Comparison of ENCODE assay signal across 9 cellular contexts in genomic region chr10:104642311-104643022, GRCh38. TPM values are rescaled to one million over a fixed set of nuclear protein-coding genes. Genes with fewer than 3 reads are reported as not detected.
A peak's percentile ranks its signal among the peaks of the same experiment; 100 is the strongest.
DNase-seq lines count a peak whose midpoint lies in the region; ATAC-seq and TF ChIP-seq lines count a peak whose summit lies in the region.
"Had no signal": no experiment of that assay in that cellular context is flagged by ENCODE, and none has a peak within 500 bp of the region (broad histone marks: within the 10 kb centered on the region; RNA-seq: fewer than 3 reads in every experiment).

No MANE protein-coding gene starts in this region.

- peak; percentile 49 to 66 for DNase-seq in activated T-cell treated with anti-CD3 and anti-CD28 coated beads, Interleukin-2, amount 50 U/mL, for 48 hours
- DNase-seq in activated T-cell treated with anti-CD3 and anti-CD28 coated beads for 4 hours (no peak), astrocyte of the hippocampus (ENCODE audit: low read depth, low spot score) (peak; percentile 82), inferior parietal cortex (ENCODE audit: extremely low spot score) (peak; percentile 69), superior temporal gyrus (ENCODE audit: extremely low spot score) (peak; percentile 74), gastrocnemius medialis (no peak), MM.1S (no peak)
- DNase-seq: naive thymus-derived CD4-positive, alpha-beta T cell had no signal

- H3K9me2 ChIP-seq in MM.1S (replicated peaks; ENCODE audit: insufficient read depth, low read length) = no peaks in the 10 kb centered on the region

- no peaks in the 10 kb centered on the region for H3K79me2 ChIP-seq in MM.1S (ENCODE audit: low read length)

- TF ChIP-seq POLR2A in gastrocnemius medialis (IDR thresholded peaks at IDR 0.05) = no peak

- no peak overlapping the region for H3K4me3 ChIP-seq in gastrocnemius medialis
- no peak overlapping the region for H3K4me3 ChIP-seq in MM.1S (ENCODE audit: low read length)

- ATAC-seq in gastrocnemius medialis = no peak
- no peak for ATAC-seq in HG02798 (IDR thresholded peaks at IDR 0.05; ENCODE audit: poor library complexity, unreplicated experiment)
- ATAC-seq: naive thymus-derived CD4-positive, alpha-beta T cell had no signal

- no peaks in the 10 kb centered on the region for H3F3A ChIP-seq in MM.1S (ENCODE audit: insufficient read depth, low read length)

- no peaks in the 10 kb centered on the region for H3K9me3 ChIP-seq in gastrocnemius medialis
- no peaks in the 10 kb centered on the region for H3K9me3 ChIP-seq in MM.1S (replicated peaks; ENCODE audit: insufficient read depth, low read length)

- no peaks in the 10 kb centered on the region for H3K36me3 ChIP-seq in gastrocnemius medialis
- H3K36me3 ChIP-seq in MM.1S (replicated peaks; ENCODE audit: insufficient read depth, low read length) = no peaks in the 10 kb centered on the region

- no peak overlapping the region for H3K9ac ChIP-seq in MM.1S (ENCODE audit: low read length)

- H3K27ac ChIP-seq in gastrocnemius medialis (no peak overlapping the region), MM.1S (ENCODE audit: low read length) (no peak overlapping the region)

- in situ Hi-C loops in gastrocnemius medialis (cut with MboI; ENCODE audit: low sequenced_read_pairs in 4 of 4) = no loop called here

- H3K27me3 ChIP-seq in gastrocnemius medialis (peaks cover 23 to 46% (median 40%) of the 10 kb centered on the region in 3 donors), MM.1S (replicated peaks; ENCODE audit: insufficient read depth, low read length) (peaks cover 16% of the 10 kb centered on the region)

- H4K20me1 ChIP-seq in MM.1S (ENCODE audit: insufficient read depth, low read length) = no peaks in the 10 kb centered on the region

- no peak overlapping the region for H3K4me2 ChIP-seq in MM.1S (ENCODE audit: low read depth, low read length)

- intact Hi-C loops in gastrocnemius medialis (cut with DNase I; ENCODE audit: low total_unique reads) = no loop called here

- no peak for TF ChIP-seq CTCF in gastrocnemius medialis (IDR thresholded peaks at IDR 0.05 in 4 of 5, conservative IDR thresholded peaks at IDR 0.05 in 1 of 5)
- no peak for TF ChIP-seq CTCF in MM.1S (IDR thresholded peaks at IDR 0.05; ENCODE audit: low read length)

- no peak overlapping the region for H2AFZ ChIP-seq in MM.1S (ENCODE audit: low read length)

- H3K4me1 ChIP-seq in gastrocnemius medialis (peaks cover 0 to 3% of the 10 kb centered on the region in 2 donors), MM.1S (ENCODE audit: low read length) (no peaks in the 10 kb centered on the region)

RNA-seq across cellular contexts. Expression of gene SORCS3, which starts 1.4 kb away (rescaled TPM):
- total RNA-seq in gastrocnemius medialis = not detected

Comparison
In these comparisons a context has a peak if more than half of its experiments do, and no peak if none do; other contexts are left out.
1. DNase-seq: peak in activated T-cell treated with anti-CD3 and anti-CD28 coated beads, Interleukin-2, amount 50 U/mL, for 48 hours (2 of 2), astrocyte of the hippocampus (single experiment), inferior parietal cortex (single experiment) and superior temporal gyrus (single experiment); none in activated T-cell treated with anti-CD3 and anti-CD28 coated beads for 4 hours (single experiment), gastrocnemius medialis (0 of 2) and MM.1S (single experiment).